Comparison of ENCODE assay signal across 38 cellular contexts in genomic region chr2:110691612-110692258, GRCh38. TPM values are rescaled to one million over a fixed set of nuclear protein-coding genes. Genes with fewer than 3 reads are reported as not detected.
"Had no signal": no experiment of that assay in that cellular context is flagged by ENCODE, and none has a peak within 500 bp of the region (broad histone marks: within the 10 kb centered on the region; RNA-seq: fewer than 3 reads in every experiment).

No MANE protein-coding gene starts in this region.

- DNase-seq: activated B cell treated with CpG ODN at 0.5 μM for 24 hours; activated CD4-positive, alpha-beta memory T cell treated with anti-CD3 and anti-CD28 coated beads for 36 hours; activated CD4-positive, alpha-beta T cell treated with anti-CD3 and anti-CD28 coated beads for 4 hours; activated CD4-positive, alpha-beta T cell treated with anti-CD3 and anti-CD28 coated beads, Interleukin-2, amount 10 ng/mL, durations not matched to agents 24 days and 14 days; activated CD4-positive, alpha-beta T cell treated with anti-CD3 and anti-CD28 coated beads, Interleukin-2, amount 50 U/mL, for 1 hour; activated CD4-positive, alpha-beta T cell treated with anti-CD3 and anti-CD28 coated beads, Interleukin-2, amount 50 U/mL, for 4 hours; activated CD4-positive, CD25-positive, alpha-beta regulatory T cell treated with anti-CD3 and anti-CD28 coated beads, Interleukin-2, amount 50 U/mL, for 72 hours; activated CD8-positive, alpha-beta memory T cell treated with anti-CD3 and anti-CD28 coated beads, Interleukin-2, amount 50 U/mL, for 4 hours; activated CD8-positive, alpha-beta T cell treated with anti-CD3 and anti-CD28 coated beads for 36 hours; activated effector memory CD4-positive, alpha-beta T cell treated with anti-CD3 and anti-CD28 coated beads, Interleukin-2, amount 50 U/mL, for 16 hours; activated gamma-delta T cell treated with Interleukin-2 at 50 U/mL for 16 hours; activated naive CD4-positive, alpha-beta T cell; activated naive CD4-positive, alpha-beta T cell treated with anti-CD3 and anti-CD28 coated beads for 36 hours; activated naive CD4-positive, alpha-beta T cell treated with anti-CD3 and anti-CD28 coated beads, Interleukin-2, amount 50 U/mL, for 16 hours; activated naive CD8-positive, alpha-beta T cell treated with anti-CD3 and anti-CD28 coated beads for 36 hours; activated T-cell treated with anti-CD3 and anti-CD28 coated beads for 4 hours; activated T-cell treated with anti-CD3 and anti-CD28 coated beads, Interleukin-2, amount 50 U/mL, for 1 hour; activated T-cell treated with anti-CD3 and anti-CD28 coated beads, Interleukin-2, amount 50 U/mL, for 4 hours; activated T-cell treated with anti-CD3 and anti-CD28 coated beads, Interleukin-2, amount 50 U/mL, for 72 hours; adrenal gland; amniotic stem cell; aorta; body of pancreas; brain microvascular endothelial cell; central memory CD4-positive, alpha-beta T cell; T-helper 1 cell; T-helper 2 cell; T-helper 9 cell had no signal

- H3K4me1 Mint-ChIP-seq: activated B cell treated with CpG ODN at 0.5 μM for 24 hours; activated T-helper 17 cell treated with anti-CD3 and anti-CD28 coated beads, Interleukin-2, amount 50 U/mL, for 72 hours had no signal

- H3K9me3 ChIP-seq: adrenal gland, body of pancreas, breast epithelium had no signal

- ATAC-seq: activated CD8-positive, alpha-beta T cell treated with anti-CD3 and anti-CD28 coated beads for 36 hours; activated naive CD4-positive, alpha-beta T cell treated with anti-CD3 and anti-CD28 coated beads, Interleukin-2, amount 50 U/mL, for 72 hours; activated T-cell treated with anti-CD3 and anti-CD28 coated beads, Interleukin-2, amount 50 U/mL, for 4 hours; activated T-cell treated with anti-CD3 and anti-CD28 coated beads, Interleukin-2, amount 50 U/mL, for 72 hours; activated T-helper 17 cell treated with anti-CD3 and anti-CD28 coated beads, Interleukin-2, amount 50 U/mL, for 72 hours; body of pancreas had no signal

- H3K4me3 ChIP-seq: adrenal gland, body of pancreas, breast epithelium had no signal

- H3K4me3 Mint-ChIP-seq: activated B cell treated with CpG ODN at 0.5 μM for 24 hours; activated CD4-positive, alpha-beta memory T cell treated with anti-CD3 and anti-CD28 coated beads for 36 hours; activated CD4-positive, alpha-beta T cell treated with anti-CD3 and anti-CD28 coated beads, Interleukin-2, amount 10 ng/mL, durations not matched to agents 24 days and 14 days; activated CD8-positive, alpha-beta T cell treated with anti-CD3 and anti-CD28 coated beads for 36 hours; activated naive CD4-positive, alpha-beta T cell treated with anti-CD3 and anti-CD28 coated beads for 36 hours; activated naive CD8-positive, alpha-beta T cell treated with anti-CD3 and anti-CD28 coated beads for 36 hours; activated T-cell treated with anti-CD3 and anti-CD28 coated beads, Interleukin-2, amount 50 U/mL, for 4 hours; activated T-cell treated with anti-CD3 and anti-CD28 coated beads, Interleukin-2, amount 50 U/mL, for 72 hours; activated T-helper 1 cell treated with anti-CD3 and anti-CD28 coated beads, Interleukin-12 subunit alpha, Interleukin-12 subunit beta, Interleukin-2, Interleukin-4 antibody, amounts not matched to agents 30 ng/mL and 10 ng/mL and 1 ng/mL, durations not matched to agents 14 hours and 24 hours and 36 hours; activated T-helper 17 cell treated with anti-CD3 and anti-CD28 coated beads, Interleukin-2, amount 50 U/mL, for 72 hours; T-helper 1 cell treated with Interleukin-12 subunit alpha and Interleukin-12 subunit beta and Interleukin-4 antibody, amounts not matched to agents 30 μg/mL and 1 μg/mL, for 36 hours; T-helper 2 cell treated with Interferon-gamma antibody and Interleukin-4, amounts not matched to agents 5 μg/mL and 100 μg/mL, for 36 hours had no signal

- FAIRE-seq: astrocyte, TTC549 had no signal

- H3K27ac ChIP-seq: adrenal gland, body of pancreas, brain microvascular endothelial cell, breast epithelium, VCaP had no signal

- H3K27ac Mint-ChIP-seq: activated B cell treated with CpG ODN at 0.5 μM for 24 hours; activated CD4-positive, alpha-beta memory T cell treated with anti-CD3 and anti-CD28 coated beads for 36 hours; activated CD4-positive, alpha-beta T cell treated with anti-CD3 and anti-CD28 coated beads, Interleukin-2, amount 10 ng/mL, durations not matched to agents 24 days and 14 days; activated CD8-positive, alpha-beta T cell treated with anti-CD3 and anti-CD28 coated beads for 36 hours; activated naive CD4-positive, alpha-beta T cell treated with anti-CD3 and anti-CD28 coated beads for 36 hours; activated naive CD4-positive, alpha-beta T cell treated with anti-CD3 and anti-CD28 coated beads, Interleukin-2, amount 50 U/mL, for 72 hours; activated naive CD8-positive, alpha-beta T cell treated with anti-CD3 and anti-CD28 coated beads for 36 hours; activated T-cell treated with anti-CD3 and anti-CD28 coated beads, Interleukin-2, amount 50 U/mL, for 72 hours; activated T-helper 1 cell treated with anti-CD3 and anti-CD28 coated beads, Interleukin-12 subunit alpha, Interleukin-12 subunit beta, Interleukin-2, Interleukin-4 antibody, amounts not matched to agents 30 ng/mL and 10 ng/mL and 1 ng/mL, durations not matched to agents 14 hours and 24 hours and 36 hours; activated T-helper 17 cell treated with anti-CD3 and anti-CD28 coated beads, Interleukin-2, amount 50 U/mL, for 72 hours; T-helper 1 cell treated with Interleukin-12 subunit alpha and Interleukin-12 subunit beta and Interleukin-4 antibody, amounts not matched to agents 30 μg/mL and 1 μg/mL, for 36 hours; T-helper 2 cell treated with Interferon-gamma antibody and Interleukin-4, amounts not matched to agents 5 μg/mL and 100 μg/mL, for 36 hours had no signal

- H3K36me3 ChIP-seq: adrenal gland, brain microvascular endothelial cell, breast epithelium had no signal

- H3K27me3 ChIP-seq: adrenal gland, body of pancreas, breast epithelium had no signal

- H3K4me1 ChIP-seq: adrenal gland, body of pancreas, breast epithelium had no signal

- H3K36me3 Mint-ChIP-seq: activated naive CD4-positive, alpha-beta T cell treated with anti-CD3 and anti-CD28 coated beads, Interleukin-2, amount 50 U/mL, for 72 hours; activated naive CD8-positive, alpha-beta T cell treated with anti-CD3 and anti-CD28 coated beads for 36 hours had no signal

RNA-seq across cellular contexts. Expression of gene BUB1, which starts 13.9 kb away (rescaled TPM):
- total RNA-seq: body of pancreas had no signal

RNA-seq across cellular contexts. Expression of gene ACOXL, which starts 40.6 kb away (rescaled TPM):
- total RNA-seq: activated naive CD4-positive, alpha-beta T cell treated with anti-CD3 and anti-CD28 coated beads for 36 hours; activated naive CD8-positive, alpha-beta T cell treated with anti-CD3 and anti-CD28 coated beads for 36 hours; aorta; breast epithelium; cardiac septum had no signal
